ENCODE assay signal across 1 cellular context in genomic region chr17:72972263-72972951, GRCh38.
TF ChIP-seq lines count a peak whose summit lies in the region.

No MANE protein-coding gene starts in this region.

TF ChIP-seq in HepG2, 621 proteins besides CTCF, POLR2A, EP300 and RAD21 (continued from another document and continues in another):
- TF ChIP-seq TBX2 (CRISPR knock-in tag; IDR thresholded peaks at IDR 0.05; ENCODE audit: borderline replicate concordance) = peak; percentile 73; the same call in 1 of the 2 replicates
- TF ChIP-seq ZBTB38 (CRISPR knock-in tag; IDR thresholded peaks at IDR 0.05) = no peak
- no peak for TF ChIP-seq CREB1 (IDR thresholded peaks at IDR 0.05)
- TF ChIP-seq CREB1 (CRISPR knock-in tag; IDR thresholded peaks at IDR 0.05) = peak; percentile 60; the same call in 1 of the 2 replicates
- TF ChIP-seq ATF2 (CRISPR knock-in tag; IDR thresholded peaks at IDR 0.05) = no peak
- no peak for TF ChIP-seq AHR (CRISPR knock-in tag; IDR thresholded peaks at IDR 0.05)
- TF ChIP-seq ZNF772 (CRISPR knock-in tag; IDR thresholded peaks at IDR 0.05) = no peak
- no peak for TF ChIP-seq POLR2G (IDR thresholded peaks at IDR 0.05; ENCODE audit: low read depth, low read length)
- no peak for TF ChIP-seq NFE2 (CRISPR knock-in tag; IDR thresholded peaks at IDR 0.05)
- TF ChIP-seq ZSCAN30 (CRISPR knock-in tag; IDR thresholded peaks at IDR 0.05) = no peak
- TF ChIP-seq SIX1 (CRISPR knock-in tag; IDR thresholded peaks at IDR 0.05; ENCODE audit: borderline replicate concordance) = peak; percentile 85
- TF ChIP-seq HOXD1 (CRISPR knock-in tag; IDR thresholded peaks at IDR 0.05) = peak; percentile 74; the same call in 1 of the 2 replicates
- TF ChIP-seq MAX (IDR thresholded peaks at IDR 0.05) = no peak; the same call in 1 of the 2 replicates
- TF ChIP-seq NR2F6 (IDR thresholded peaks at IDR 0.05) = peak; percentile 96
- TF ChIP-seq NR2F6 (CRISPR knock-in tag; IDR thresholded peaks at IDR 0.05) = peak; percentile 52
- TF ChIP-seq POGK (CRISPR knock-in tag; conservative IDR thresholded peaks at IDR 0.05) = peak; percentile 60; the same call in 1 of the 2 replicates
- TF ChIP-seq NFIB (CRISPR knock-in tag; IDR thresholded peaks at IDR 0.05; ENCODE audit: borderline replicate concordance) = no peak
- TF ChIP-seq ZBTB1 (CRISPR knock-in tag; IDR thresholded peaks at IDR 0.05; ENCODE audit: borderline replicate concordance) = no peak
- TF ChIP-seq SRSF4 (IDR thresholded peaks at IDR 0.05; ENCODE audit: low read depth, low read length, poor library complexity, severe bottlenecking) = no peak
- no peak for TF ChIP-seq TBP (CRISPR knock-in tag; IDR thresholded peaks at IDR 0.05)
- TF ChIP-seq ZNF10 (CRISPR knock-in tag; IDR thresholded peaks at IDR 0.05; ENCODE audit: borderline replicate concordance, low read depth) = no peak
- TF ChIP-seq SP5 (CRISPR knock-in tag; IDR thresholded peaks at IDR 0.05; ENCODE audit: borderline replicate concordance, low read depth) = peak; percentile 4; the same call in 1 of the 2 replicates
- TF ChIP-seq RXRA (CRISPR knock-in tag; IDR thresholded peaks at IDR 0.05) = peak; percentile 17; the same call in 1 of the 2 replicates
- TF ChIP-seq ZNF556 (CRISPR knock-in tag; IDR thresholded peaks at IDR 0.05; ENCODE audit: borderline replicate concordance) = peak; percentile 30; the same call in 1 of the 2 replicates
- no peak for TF ChIP-seq SP1 (IDR thresholded peaks at IDR 0.05)
- TF ChIP-seq SP1 (CRISPR knock-in tag; IDR thresholded peaks at IDR 0.05) = no peak
- no peak for TF ChIP-seq ZNF431 (CRISPR knock-in tag; IDR thresholded peaks at IDR 0.05; ENCODE audit: borderline replicate concordance, low read depth)
- peak; percentile 72; the same call in 1 of the 2 replicates for TF ChIP-seq MEIS1 (CRISPR knock-in tag; IDR thresholded peaks at IDR 0.05; ENCODE audit: borderline replicate concordance)
- peak; percentile 29; the same call in 1 of the 2 replicates for TF ChIP-seq MEF2D (CRISPR knock-in tag; IDR thresholded peaks at IDR 0.05)
- no peak for TF ChIP-seq SNAPC5 (CRISPR knock-in tag; IDR thresholded peaks at IDR 0.05; ENCODE audit: borderline replicate concordance)
- peak; percentile 33; the same call in 1 of the 2 replicates for TF ChIP-seq PPARG (CRISPR knock-in tag; conservative IDR thresholded peaks at IDR 0.05)
- TF ChIP-seq HNF1A (IDR thresholded peaks at IDR 0.05; ENCODE audit: low read depth) = peak; percentile 58; the same call in 1 of the 2 replicates
- TF ChIP-seq HNF1A (CRISPR knock-in tag; IDR thresholded peaks at IDR 0.05; ENCODE audit: borderline replicate concordance) = peak; percentile 19; the same call in 1 of the 2 replicates
- no peak for TF ChIP-seq ZNF75D (CRISPR knock-in tag; IDR thresholded peaks at IDR 0.05; ENCODE audit: borderline replicate concordance)
- TF ChIP-seq ZSCAN21 (CRISPR knock-in tag; IDR thresholded peaks at IDR 0.05; ENCODE audit: borderline replicate concordance) = no peak
- TF ChIP-seq MAFF (IDR thresholded peaks at IDR 0.05; ENCODE audit: low read depth, low read length) = peak; percentile 64
- no peak for TF ChIP-seq NR0B2 (CRISPR knock-in tag; IDR thresholded peaks at IDR 0.05)
- TF ChIP-seq ZNF143 (CRISPR knock-in tag; IDR thresholded peaks at IDR 0.05) = no peak
- peak; percentile 65; the same call in 1 of the 2 replicates for TF ChIP-seq KAT8 (CRISPR knock-in tag; IDR thresholded peaks at IDR 0.05)
- TF ChIP-seq ZBTB43 (CRISPR knock-in tag; conservative IDR thresholded peaks at IDR 0.05) = no peak
- peak; percentile 94 for TF ChIP-seq BCL6 (CRISPR knock-in tag; IDR thresholded peaks at IDR 0.05)
- TF ChIP-seq ZNF770 (CRISPR knock-in tag; IDR thresholded peaks at IDR 0.05) = no peak
- no peak for TF ChIP-seq TRIM24 (CRISPR knock-in tag; IDR thresholded peaks at IDR 0.05)
- peak; percentile 11; the same call in 1 of the 2 replicates for TF ChIP-seq SALL1 (CRISPR knock-in tag; IDR thresholded peaks at IDR 0.05)
- TF ChIP-seq ZKSCAN8 (CRISPR knock-in tag; IDR thresholded peaks at IDR 0.05; ENCODE audit: borderline replicate concordance) = no peak
- TF ChIP-seq ZNF816 (CRISPR knock-in tag; IDR thresholded peaks at IDR 0.05; ENCODE audit: borderline replicate concordance) = no peak
- peak; percentile 56; the same call in 1 of the 2 replicates for TF ChIP-seq MYPOP (CRISPR knock-in tag; IDR thresholded peaks at IDR 0.05)
- TF ChIP-seq ZBTB10 (CRISPR knock-in tag; IDR thresholded peaks at IDR 0.05; ENCODE audit: borderline replicate concordance) = no peak
- no peak for TF ChIP-seq ELF4 (CRISPR knock-in tag; IDR thresholded peaks at IDR 0.05; ENCODE audit: borderline replicate concordance)
- peak; percentile 67; the same call in 1 of the 2 replicates for TF ChIP-seq CREM (IDR thresholded peaks at IDR 0.05)
- no peak for TF ChIP-seq CREM (CRISPR knock-in tag; IDR thresholded peaks at IDR 0.05)
- peak; percentile 62 for TF ChIP-seq SOX5 (CRISPR knock-in tag; IDR thresholded peaks at IDR 0.05; ENCODE audit: borderline replicate concordance)
- peak; percentile 44; the same call in 1 of the 2 replicates for TF ChIP-seq ESRRA (CRISPR knock-in tag; IDR thresholded peaks at IDR 0.05; ENCODE audit: low read depth)
- no peak for TF ChIP-seq JUNB (CRISPR knock-in tag; IDR thresholded peaks at IDR 0.05; ENCODE audit: borderline replicate concordance)
- peak; percentile 83; the same call in 1 of the 2 replicates for TF ChIP-seq ETV5 (CRISPR knock-in tag; IDR thresholded peaks at IDR 0.05; ENCODE audit: borderline replicate concordance)
- TF ChIP-seq ZFY (CRISPR knock-in tag; IDR thresholded peaks at IDR 0.05) = peak; percentile 43
